10 cellular contexts compared by ENCODE assay signal in the genomic region with DNA sequence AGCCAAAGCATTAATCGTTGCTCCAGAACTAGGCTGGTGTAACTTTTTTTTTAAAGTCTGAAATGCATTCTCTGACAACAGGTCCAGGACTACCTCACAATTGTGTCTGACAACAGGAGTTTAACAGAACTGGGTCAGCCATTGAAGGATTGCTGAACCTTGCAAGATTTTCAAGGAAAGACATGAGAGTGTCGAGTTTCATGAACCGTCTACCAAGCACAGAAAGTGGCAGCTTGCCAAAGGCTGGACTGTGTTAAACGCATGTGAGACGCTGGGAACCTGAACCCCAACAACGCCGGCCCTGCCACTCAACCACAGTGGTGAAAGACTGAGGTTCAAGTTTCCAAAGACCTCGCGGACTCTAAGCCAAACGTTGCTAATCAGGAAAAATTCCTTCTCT.
DNase-seq lines count a peak whose midpoint lies in the region; ATAC-seq and TF ChIP-seq lines count a peak whose summit lies in the region.
"Had no signal": no experiment of that assay in that cellular context is flagged by ENCODE, and none has a peak within 500 bp of the region (broad histone marks: within the 10 kb centered on the region; RNA-seq: fewer than 3 reads in every experiment).

No MANE protein-coding gene starts in this region.

- intact Hi-C loops in breast epithelium (cut with DNase I; ENCODE audit: low total_unique reads), result no loop called here

- POLR2A ChIA-PET in CD8-positive, alpha-beta memory T cell (lab: Charles Lee), result no interaction called here

- CTCF ChIA-PET in CD8-positive, alpha-beta memory T cell (lab: Charles Lee), result no interaction called here

- peaks cover 1% of the 10 kb centered on the region for H3K27me3 Mint-ChIP-seq in activated T-cell treated with anti-CD3 and anti-CD28 coated beads, Interleukin-2, amount 50 U/mL, for 4 hours (ENCODE audit: low read depth)
- H3K27me3 Mint-ChIP-seq in CD8-positive, alpha-beta memory T cell, result peaks cover 7 to 26% of the 10 kb centered on the region in 2 donors

- peaks cover 8 to 28% of the 10 kb centered on the region in 2 donors for H3K4me1 ChIP-seq in breast epithelium
- H3K4me1 ChIP-seq in foreskin keratinocyte, result no peaks in the 10 kb centered on the region
- H3K4me1 ChIP-seq in CD8-positive, alpha-beta memory T cell (ENCODE audit: insufficient read depth, low read length), result no peaks in the 10 kb centered on the region

- TF ChIP-seq CTCF in AG09319 (IDR thresholded peaks at IDR 0.05; ENCODE audit: low read depth, low read length) (no peak), breast epithelium (IDR thresholded peaks at IDR 0.05) (no peak), foreskin keratinocyte (conservative IDR thresholded peaks at IDR 0.05) (no peak)

- H3K9me3 Mint-ChIP-seq in activated T-cell treated with anti-CD3 and anti-CD28 coated beads, Interleukin-2, amount 50 U/mL, for 4 hours, result no peaks in the 10 kb centered on the region
- peaks cover 0 to 2% (median 0%) of the 10 kb centered on the region in 5 donors for H3K9me3 Mint-ChIP-seq in CD8-positive, alpha-beta memory T cell
- H3K9me3 Mint-ChIP-seq: activated CD4-positive, alpha-beta T cell treated with anti-CD3 and anti-CD28 coated beads, Interleukin-2, amount 10 ng/mL, durations not matched to agents 24 days and 14 days had no signal

- no peak for ATAC-seq in activated T-cell treated with anti-CD3 and anti-CD28 coated beads, Interleukin-2, amount 50 U/mL, for 4 hours
- ATAC-seq in HG03045 (IDR thresholded peaks at IDR 0.05; ENCODE audit: unreplicated experiment), result no peak
- no peak for ATAC-seq in foreskin keratinocyte

- H3K27ac ChIP-seq in breast epithelium, result peak overlapping the region; percentile 86 to 89
- H3K27ac ChIP-seq in foreskin keratinocyte, result no peak overlapping the region
- H3K27ac ChIP-seq in CD8-positive, alpha-beta memory T cell (ENCODE audit: low read depth, low read length), result no peak overlapping the region
- H3K27ac ChIP-seq: C4-2B had no signal

- H3K36me3 Mint-ChIP-seq in activated T-cell treated with anti-CD3 and anti-CD28 coated beads, Interleukin-2, amount 50 U/mL, for 4 hours (ENCODE audit: insufficient read depth), result no peaks in the 10 kb centered on the region
- no peaks in the 10 kb centered on the region for H3K36me3 Mint-ChIP-seq in CD8-positive, alpha-beta memory T cell

- DNase-seq in AG09319 (ENCODE audit: extremely low read depth, low read depth) (peak; percentile 89), NCI-H187 treated with DMSO at 0.1 percent for 48 hours (lab: John Stamatoyannopoulos, UW) (peak; percentile 28), breast epithelium (ENCODE audit: low spot score in 2 of 2) (peak in 1 of 2 donors; percentile 58), midbrain (lab: John Stamatoyannopoulos, UW) (peak; percentile 37), foreskin keratinocyte (no peak)
- no peak for DNase-seq in activated T-cell treated with anti-CD3 and anti-CD28 coated beads, Interleukin-2, amount 50 U/mL, for 4 hours
- no peak for DNase-seq in CD8-positive, alpha-beta memory T cell
- DNase-seq: activated CD4-positive, alpha-beta T cell treated with anti-CD3 and anti-CD28 coated beads, Interleukin-2, amount 10 ng/mL, durations not matched to agents 24 days and 14 days had no signal

- H3K27me3 ChIP-seq in breast epithelium (no peaks in the 10 kb centered on the region), foreskin keratinocyte (no peaks in the 10 kb centered on the region)
- H3K27me3 ChIP-seq in CD8-positive, alpha-beta memory T cell (ENCODE audit: insufficient read depth, low read length, poor library complexity, severe bottlenecking), result no peaks in the 10 kb centered on the region

- H3K9me3 ChIP-seq in breast epithelium, result no peaks in the 10 kb centered on the region
- no peaks in the 10 kb centered on the region for H3K9me3 ChIP-seq in CD8-positive, alpha-beta memory T cell (ENCODE audit: low read length)

- H3K4me3 Mint-ChIP-seq in activated T-cell treated with anti-CD3 and anti-CD28 coated beads, Interleukin-2, amount 50 U/mL, for 4 hours, result no peak overlapping the region
- H3K4me3 Mint-ChIP-seq in CD8-positive, alpha-beta memory T cell, result no peak overlapping the region
- H3K4me3 Mint-ChIP-seq: activated CD4-positive, alpha-beta T cell treated with anti-CD3 and anti-CD28 coated beads, Interleukin-2, amount 10 ng/mL, durations not matched to agents 24 days and 14 days had no signal

- no peak overlapping the region for H3K4me3 ChIP-seq in breast epithelium
- no peak overlapping the region for H3K4me3 ChIP-seq in CD8-positive, alpha-beta memory T cell (ENCODE audit: low read length)

- H3K27ac Mint-ChIP-seq in CD8-positive, alpha-beta memory T cell, result no peak overlapping the region
- H3K27ac Mint-ChIP-seq: activated CD4-positive, alpha-beta T cell treated with anti-CD3 and anti-CD28 coated beads, Interleukin-2, amount 10 ng/mL, durations not matched to agents 24 days and 14 days had no signal

- no peaks in the 10 kb centered on the region for H3K36me3 ChIP-seq in breast epithelium
- H3K36me3 ChIP-seq in CD8-positive, alpha-beta memory T cell (ENCODE audit: insufficient read depth, low read length), result no peaks in the 10 kb centered on the region

- no peak for TF ChIP-seq POLR2A in breast epithelium (IDR thresholded peaks at IDR 0.05)

- no peaks in the 10 kb centered on the region for H3K4me1 Mint-ChIP-seq in activated T-cell treated with anti-CD3 and anti-CD28 coated beads, Interleukin-2, amount 50 U/mL, for 4 hours (ENCODE audit: low read depth)
- H3K4me1 Mint-ChIP-seq in CD8-positive, alpha-beta memory T cell, result no peaks in the 10 kb centered on the region
- H3K4me1 Mint-ChIP-seq: activated CD4-positive, alpha-beta T cell treated with anti-CD3 and anti-CD28 coated beads, Interleukin-2, amount 10 ng/mL, durations not matched to agents 24 days and 14 days had no signal

Comparison
In these comparisons a context has a peak if more than half of its experiments do, and no peak if none do; other contexts are left out.
1. DNase-seq: peak in AG09319 (single experiment), NCI-H187 treated with DMSO at 0.1 percent for 48 hours (single experiment) and midbrain (single experiment); none in activated T-cell treated with anti-CD3 and anti-CD28 coated beads, Interleukin-2, amount 50 U/mL, for 4 hours (single experiment), foreskin keratinocyte (0 of 2) and CD8-positive, alpha-beta memory T cell (0 of 5).
2. H3K27ac ChIP-seq: peak in breast epithelium (2 of 2); none in foreskin keratinocyte (single experiment) and CD8-positive, alpha-beta memory T cell (single experiment).